ENCODE assay signal across 35 cellular contexts in the genomic region with DNA sequence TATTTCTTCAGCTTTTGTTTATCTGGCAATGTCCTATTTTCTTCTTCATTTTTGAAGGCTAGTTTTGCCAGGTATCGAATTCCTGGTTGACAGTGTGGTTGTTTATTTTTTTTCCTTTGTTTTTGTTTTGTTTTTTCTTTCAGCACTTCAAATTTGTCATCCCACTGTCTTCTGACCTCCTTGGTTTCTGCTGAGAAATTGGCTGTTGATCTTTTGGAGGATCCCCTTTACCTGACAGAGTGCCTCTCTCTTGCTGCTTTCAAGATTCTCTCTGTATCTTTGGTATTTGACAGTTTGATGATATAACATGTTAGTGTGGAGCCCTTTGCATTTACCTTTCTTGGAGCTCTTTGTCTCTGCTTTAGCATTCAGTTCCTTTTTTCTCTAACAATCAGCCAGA. TPM values are rescaled to one million over a fixed set of nuclear protein-coding genes. Genes with fewer than 3 reads are reported as not detected.
"Had no signal": no experiment of that assay in that cellular context is flagged by ENCODE, and none has a peak within 500 bp of the region (broad histone marks: within the 10 kb centered on the region; RNA-seq: fewer than 3 reads in every experiment).

No MANE protein-coding gene starts in this region.

- H3K36me3 ChIP-seq: ascending aorta, cardiac muscle cell had no signal

- H3K27ac ChIP-seq: ascending aorta, cardiac muscle cell, VCaP had no signal

- H3K9me3 Mint-ChIP-seq: activated naive CD4-positive, alpha-beta T cell treated with anti-CD3 and anti-CD28 coated beads, Interleukin-2, amount 50 U/mL, for 24 hours; activated T-cell treated with anti-CD3 and anti-CD28 coated beads, Interleukin-2, amount 50 U/mL, for 24 hours; activated T-helper 2 cell treated with anti-CD3 and anti-CD28 coated beads, Interferon-gamma antibody, Interleukin-2, Interleukin-4, amounts not matched to agents 10 μg/mL and 5 μg/mL and 100 μg/mL, durations not matched to agents 14 hours and 24 hours and 36 hours; central memory CD8-positive, alpha-beta T cell; T-helper 2 cell treated with Interferon-gamma antibody and Interleukin-4, amounts not matched to agents 5 μg/mL and 100 μg/mL, for 36 hours had no signal

- H3K4me3 Mint-ChIP-seq: activated CD4-positive, alpha-beta memory T cell treated with anti-CD3 and anti-CD28 coated beads, Interleukin-2, amount 10 ng/mL, durations not matched to agents 7 days and 5 days; activated CD4-positive, alpha-beta T cell treated with anti-CD3 and anti-CD28 coated beads, Interleukin-2, amount 10 ng/mL, durations not matched to agents 24 days and 14 days; activated CD8-positive, alpha-beta memory T cell treated with anti-CD3 and anti-CD28 coated beads, Interleukin-2, amount 10 ng/mL, durations not matched to agents 7 days and 5 days; activated CD8-positive, alpha-beta T cell treated with anti-CD3 and anti-CD28 coated beads, Interleukin-2, amount 10 ng/mL, durations not matched to agents 7 days and 5 days; activated naive CD4-positive, alpha-beta T cell treated with anti-CD3 and anti-CD28 coated beads, Interleukin-2, amount 10 ng/mL, durations not matched to agents 7 days and 5 days; activated naive CD4-positive, alpha-beta T cell treated with anti-CD3 and anti-CD28 coated beads, Interleukin-2, amount 50 U/mL, for 24 hours; activated naive CD8-positive, alpha-beta T cell; activated naive CD8-positive, alpha-beta T cell treated with anti-CD3 and anti-CD28 coated beads, Interleukin-2, amount 10 ng/mL, durations not matched to agents 7 days and 5 days; activated naive CD8-positive, alpha-beta T cell treated with anti-CD3 and anti-CD28 coated beads, Interleukin-2, amount 50 U/mL, for 24 hours; activated T-cell treated with anti-CD3 and anti-CD28 coated beads, Interleukin-2, amount 50 U/mL, for 24 hours; brain; central memory CD8-positive, alpha-beta T cell; T-helper 1 cell treated with Interleukin-12 subunit alpha and Interleukin-12 subunit beta and Interleukin-4 antibody, amounts not matched to agents 30 μg/mL and 1 μg/mL, for 36 hours; T-helper 2 cell treated with Interferon-gamma antibody and Interleukin-4, amounts not matched to agents 5 μg/mL and 100 μg/mL, for 36 hours had no signal

- H3K4me1 ChIP-seq: ascending aorta had no signal

- H3K36me3 Mint-ChIP-seq: activated CD8-positive, alpha-beta memory T cell treated with anti-CD3 and anti-CD28 coated beads, Interleukin-2, amount 10 ng/mL, durations not matched to agents 7 days and 5 days; activated naive CD4-positive, alpha-beta T cell treated with anti-CD3 and anti-CD28 coated beads, Interleukin-2, amount 50 U/mL, for 24 hours; activated naive CD8-positive, alpha-beta T cell treated with anti-CD3 and anti-CD28 coated beads, Interleukin-2, amount 10 ng/mL, durations not matched to agents 7 days and 5 days; brain had no signal

- H3K9me3 ChIP-seq: ascending aorta had no signal

- H3K27me3 ChIP-seq: ascending aorta, cardiac muscle cell had no signal

- H3K4me1 Mint-ChIP-seq: activated CD4-positive, alpha-beta memory T cell treated with anti-CD3 and anti-CD28 coated beads, Interleukin-2, amount 10 ng/mL, durations not matched to agents 7 days and 5 days; activated CD4-positive, alpha-beta T cell treated with anti-CD3 and anti-CD28 coated beads, Interleukin-2, amount 10 ng/mL, durations not matched to agents 24 days and 14 days; activated CD8-positive, alpha-beta memory T cell treated with anti-CD3 and anti-CD28 coated beads, Interleukin-2, amount 10 ng/mL, durations not matched to agents 7 days and 5 days; activated naive CD4-positive, alpha-beta T cell treated with anti-CD3 and anti-CD28 coated beads, Interleukin-2, amount 50 U/mL, for 24 hours; activated naive CD8-positive, alpha-beta T cell treated with anti-CD3 and anti-CD28 coated beads, Interleukin-2, amount 50 U/mL, for 24 hours; brain; central memory CD8-positive, alpha-beta T cell had no signal

- DNase-seq: activated CD4-positive, alpha-beta memory T cell treated with anti-CD3 and anti-CD28 coated beads, Interleukin-2, amount 10 ng/mL, durations not matched to agents 7 days and 5 days; activated CD4-positive, alpha-beta T cell treated with anti-CD3 and anti-CD28 coated beads for 4 hours; activated CD4-positive, alpha-beta T cell treated with anti-CD3 and anti-CD28 coated beads, Interleukin-2, amount 10 ng/mL, durations not matched to agents 24 days and 14 days; activated CD4-positive, alpha-beta T cell treated with anti-CD3 and anti-CD28 coated beads, Interleukin-2, amount 50 U/mL, for 1 hour; activated CD4-positive, alpha-beta T cell treated with anti-CD3 and anti-CD28 coated beads, Interleukin-2, amount 50 U/mL, for 48 hours; activated CD4-positive, CD25-positive, alpha-beta regulatory T cell treated with anti-CD3 and anti-CD28 coated beads, Interleukin-2, amount 50 U/mL, for 72 hours; activated CD8-positive, alpha-beta memory T cell treated with anti-CD3 and anti-CD28 coated beads for 24 hours; activated CD8-positive, alpha-beta memory T cell treated with anti-CD3 and anti-CD28 coated beads, Interleukin-2, amount 10 ng/mL, durations not matched to agents 7 days and 5 days; activated CD8-positive, alpha-beta memory T cell treated with anti-CD3 and anti-CD28 coated beads, Interleukin-2, amount 50 U/mL, for 48 hours; activated CD8-positive, alpha-beta T cell treated with anti-CD3 and anti-CD28 coated beads, Interleukin-2, amount 10 ng/mL, durations not matched to agents 7 days and 5 days; activated effector memory CD4-positive, alpha-beta T cell treated with Interleukin-2 at 50 U/mL for 16 hours; activated gamma-delta T cell; activated naive CD4-positive, alpha-beta T cell treated with anti-CD3 and anti-CD28 coated beads, Interleukin-2, amount 10 ng/mL, durations not matched to agents 7 days and 5 days; activated naive CD4-positive, alpha-beta T cell treated with Interleukin-2 at 50 U/mL for 16 hours; activated naive CD8-positive, alpha-beta T cell treated with anti-CD3 and anti-CD28 coated beads, Interleukin-2, amount 10 ng/mL, durations not matched to agents 7 days and 5 days; activated naive CD8-positive, alpha-beta T cell treated with anti-CD3 and anti-CD28 coated beads, Interleukin-2, amount 50 U/mL, for 24 hours; activated T-cell treated with anti-CD3 and anti-CD28 coated beads, Interleukin-2, amount 50 U/mL, for 24 hours; activated T-cell treated with anti-CD3 and anti-CD28 coated beads, Interleukin-2, amount 50 U/mL, for 48 hours; amygdala; anterior cingulate cortex; caudate nucleus; cerebellar nuclear complex; T-helper 1 cell; T-helper 2 cell; T-helper 9 cell had no signal

- ATAC-seq: activated CD8-positive, alpha-beta memory T cell treated with anti-CD3 and anti-CD28 coated beads, Interleukin-2, amount 10 ng/mL, durations not matched to agents 7 days and 5 days; activated CD8-positive, alpha-beta T cell treated with anti-CD3 and anti-CD28 coated beads, Interleukin-2, amount 10 ng/mL, durations not matched to agents 7 days and 5 days; activated naive CD8-positive, alpha-beta T cell treated with anti-CD3 and anti-CD28 coated beads, Interleukin-2, amount 50 U/mL, for 24 hours had no signal

- H3K27me3 Mint-ChIP-seq: activated CD8-positive, alpha-beta memory T cell treated with anti-CD3 and anti-CD28 coated beads, Interleukin-2, amount 10 ng/mL, durations not matched to agents 7 days and 5 days; activated naive CD4-positive, alpha-beta T cell treated with anti-CD3 and anti-CD28 coated beads, Interleukin-2, amount 50 U/mL, for 24 hours; activated naive CD8-positive, alpha-beta T cell; activated naive CD8-positive, alpha-beta T cell treated with anti-CD3 and anti-CD28 coated beads, Interleukin-2, amount 10 ng/mL, durations not matched to agents 7 days and 5 days; activated naive CD8-positive, alpha-beta T cell treated with anti-CD3 and anti-CD28 coated beads, Interleukin-2, amount 50 U/mL, for 24 hours; activated T-cell treated with anti-CD3 and anti-CD28 coated beads, Interleukin-2, amount 50 U/mL, for 24 hours; brain; central memory CD8-positive, alpha-beta T cell had no signal

- H3K27ac Mint-ChIP-seq: activated CD4-positive, alpha-beta memory T cell treated with anti-CD3 and anti-CD28 coated beads, Interleukin-2, amount 10 ng/mL, durations not matched to agents 7 days and 5 days; activated CD4-positive, alpha-beta T cell treated with anti-CD3 and anti-CD28 coated beads, Interleukin-2, amount 10 ng/mL, durations not matched to agents 24 days and 14 days; activated CD8-positive, alpha-beta memory T cell treated with anti-CD3 and anti-CD28 coated beads, Interleukin-2, amount 10 ng/mL, durations not matched to agents 7 days and 5 days; activated CD8-positive, alpha-beta T cell treated with anti-CD3 and anti-CD28 coated beads, Interleukin-2, amount 10 ng/mL, durations not matched to agents 7 days and 5 days; activated naive CD4-positive, alpha-beta T cell treated with anti-CD3 and anti-CD28 coated beads, Interleukin-2, amount 10 ng/mL, durations not matched to agents 7 days and 5 days; activated naive CD4-positive, alpha-beta T cell treated with anti-CD3 and anti-CD28 coated beads, Interleukin-2, amount 50 U/mL, for 24 hours; activated naive CD8-positive, alpha-beta T cell; activated naive CD8-positive, alpha-beta T cell treated with anti-CD3 and anti-CD28 coated beads, Interleukin-2, amount 10 ng/mL, durations not matched to agents 7 days and 5 days; activated naive CD8-positive, alpha-beta T cell treated with anti-CD3 and anti-CD28 coated beads, Interleukin-2, amount 50 U/mL, for 24 hours; activated T-cell treated with anti-CD3 and anti-CD28 coated beads, Interleukin-2, amount 50 U/mL, for 24 hours; activated T-helper 2 cell treated with anti-CD3 and anti-CD28 coated beads, Interferon-gamma antibody, Interleukin-2, Interleukin-4, amounts not matched to agents 10 μg/mL and 5 μg/mL and 100 μg/mL, durations not matched to agents 14 hours and 24 hours and 36 hours; brain; T-helper 1 cell treated with Interleukin-12 subunit alpha and Interleukin-12 subunit beta and Interleukin-4 antibody, amounts not matched to agents 30 μg/mL and 1 μg/mL, for 36 hours; T-helper 2 cell treated with Interferon-gamma antibody and Interleukin-4, amounts not matched to agents 5 μg/mL and 100 μg/mL, for 36 hours had no signal

- H3K4me3 ChIP-seq: ascending aorta, cardiac muscle cell had no signal

RNA-seq across cellular contexts. Expression of gene ATF7IP2, which starts 9.6 kb away (rescaled TPM):
- total RNA-seq: ascending aorta had no signal
